In genomic region chr11:63839508-63840355, GRCh38 we compare ENCODE assay signal across 8 cellular contexts. TPM values are rescaled to one million over a fixed set of nuclear protein-coding genes. Genes with fewer than 3 reads are reported as not detected.
DNase-seq lines count a peak whose midpoint lies in the region; ATAC-seq and TF ChIP-seq lines count a peak whose summit lies in the region.

No MANE protein-coding gene starts in this region.

- H3K9ac ChIP-seq in skeletal muscle tissue (ENCODE audit: low read depth in 1 of 3, low read length in 3 of 3) = peak overlapping the region; percentile 85 to 95 (median 93)

- no peak for TF ChIP-seq CTCF in BJ (IDR thresholded peaks at IDR 0.05; ENCODE audit: insufficient read depth, low read depth, low read length)

- CTCF ChIA-PET in BJ (lab: Yijun Ruan, JAX) = interaction anchor here (0.7 to 5.8 kb wide), 9 partner anchors 39 to 308 kb away, joined by 3 to 188 read pairs (median 4); partner anchors contain the start of gene COX8A

- H3K27me3 ChIP-seq in BJ (ENCODE audit: control insufficient read depth, insufficient read depth, low read length) (no peaks in the 10 kb centered on the region), iPS DF 6.9 (ENCODE audit: control insufficient read depth, insufficient read depth, low read length) (no peaks in the 10 kb centered on the region), skeletal muscle tissue (ENCODE audit: control insufficient read depth in 3 of 3, insufficient read depth in 3 of 3, low read length in 3 of 3) (no peaks in the 10 kb centered on the region)

- peak overlapping the region; percentile 91 for H3K27ac Mint-ChIP-seq in activated naive CD8-positive, alpha-beta T cell treated with anti-CD3 and anti-CD28 coated beads, Interleukin-2, amount 10 ng/mL, durations not matched to agents 7 days and 5 days

- POLR2A ChIA-PET in BJ (lab: Charles Lee) = no interaction called here
- POLR2A ChIA-PET in activated naive CD8-positive, alpha-beta T cell treated with anti-CD3 and anti-CD28 coated beads, Interleukin-2, amount 10 ng/mL, durations not matched to agents 7 days and 5 days (lab: Charles Lee) = interaction anchor here (0.8 to 3.4 kb wide), 9 partner anchors 10 to 347 kb away, joined by 3 to 22 read pairs (median 10); partner anchors contain the start of gene NAA40

- peak; percentile 39 for TF ChIP-seq POLR2A in GM19099 (IDR thresholded peaks at IDR 0.05; ENCODE audit: extremely low read depth, insufficient read length, low read depth)

- H3K9me3 ChIP-seq in iPS DF 6.9 (ENCODE audit: control insufficient read depth, insufficient read depth, low read length) (no peaks in the 10 kb centered on the region), skeletal muscle tissue (ENCODE audit: control insufficient read depth in 3 of 3, low read length in 3 of 3) (no peaks in the 10 kb centered on the region)

- H3K4me1 ChIP-seq in iPS DF 6.9 (ENCODE audit: control insufficient read depth, insufficient read depth, low read length) (peaks cover 10% of the 10 kb centered on the region; the same call in 1 of the 2 replicates), skeletal muscle tissue (ENCODE audit: control insufficient read depth in 3 of 3, insufficient read depth in 3 of 3, low read length in 3 of 3) (peaks cover 44% of the 10 kb centered on the region in 3 donors)

- ATAC-seq in activated naive CD8-positive, alpha-beta T cell treated with anti-CD3 and anti-CD28 coated beads, Interleukin-2, amount 10 ng/mL, durations not matched to agents 7 days and 5 days (ENCODE audit: low read depth) = no peak

- H3K27me3 Mint-ChIP-seq in activated naive CD8-positive, alpha-beta T cell treated with anti-CD3 and anti-CD28 coated beads, Interleukin-2, amount 10 ng/mL, durations not matched to agents 7 days and 5 days = no peaks in the 10 kb centered on the region

- peak overlapping the region; percentile 93 for H3K4me3 Mint-ChIP-seq in activated naive CD8-positive, alpha-beta T cell treated with anti-CD3 and anti-CD28 coated beads, Interleukin-2, amount 10 ng/mL, durations not matched to agents 7 days and 5 days

- H3K4me3 ChIP-seq in BJ (ENCODE audit: low read depth, low read length) = peak overlapping the region; percentile 92
- H3K4me3 ChIP-seq in iPS DF 6.9 (ENCODE audit: low read length) = peak overlapping the region; percentile 56
- peak overlapping the region; percentile 86 to 91 (median 86) for H3K4me3 ChIP-seq in skeletal muscle tissue (ENCODE audit: low read length in 3 of 3)

- H3K4me1 Mint-ChIP-seq in activated naive CD8-positive, alpha-beta T cell treated with anti-CD3 and anti-CD28 coated beads, Interleukin-2, amount 10 ng/mL, durations not matched to agents 7 days and 5 days = peaks cover 65% of the 10 kb centered on the region

- H3K27ac ChIP-seq in iPS DF 6.9 (ENCODE audit: low read length) (no peak overlapping the region), skeletal muscle tissue (ENCODE audit: low read depth, low read length) (no peak overlapping the region)

- no peaks in the 10 kb centered on the region for H3K9me3 Mint-ChIP-seq in activated naive CD8-positive, alpha-beta T cell treated with anti-CD3 and anti-CD28 coated beads, Interleukin-2, amount 10 ng/mL, durations not matched to agents 7 days and 5 days

- peaks cover 29% of the 10 kb centered on the region for H3K36me3 Mint-ChIP-seq in activated naive CD8-positive, alpha-beta T cell treated with anti-CD3 and anti-CD28 coated beads, Interleukin-2, amount 10 ng/mL, durations not matched to agents 7 days and 5 days

- DNase-seq in BJ (ENCODE audit: low read depth) (no peak), NOMO-1 treated with dmso at 0.1 percent for 144 hours (lab: John Stamatoyannopoulos, UW; ENCODE audit: unreplicated experiment) (peak; percentile 80), iPS DF 6.9 (ENCODE audit: low read depth, low spot score) (no peak), middle frontal gyrus (ENCODE audit: extremely low spot score, low spot score) (no peak), DMS114 treated with DMSO at 0.1 percent for 48 hours (lab: John Stamatoyannopoulos, UW; ENCODE audit: unreplicated experiment) (no peak)
- DNase-seq in activated naive CD8-positive, alpha-beta T cell treated with anti-CD3 and anti-CD28 coated beads, Interleukin-2, amount 10 ng/mL, durations not matched to agents 7 days and 5 days = peak; percentile 43

- peaks cover 6% of the 10 kb centered on the region for H3K36me3 ChIP-seq in BJ (ENCODE audit: control insufficient read depth, insufficient read depth, low read length)
- no peaks in the 10 kb centered on the region for H3K36me3 ChIP-seq in iPS DF 6.9 (ENCODE audit: control insufficient read depth, insufficient read depth, low read length)
- H3K36me3 ChIP-seq in skeletal muscle tissue (ENCODE audit: control insufficient read depth in 3 of 3, insufficient read depth in 3 of 3, low read length in 3 of 3) = peaks cover 0 to 11% (median 2%) of the 10 kb centered on the region in 3 donors

- WGBS in iPS DF 6.9 (ENCODE audit: insufficient coverage, insufficient read length) = no CpG with 5 or more reads among the region's 40 CpGs

RNA-seq across cellular contexts. Expression of gene MARK2, which starts 0.8 kb away (rescaled TPM):
- 11.1 and 13.8 TPM in 2 replicates for polyA plus RNA-seq in BJ (2011; rRNA removed)
- polyA minus RNA-seq in BJ (2011; rRNA and poly(A)+ RNA removed) = 13.8 and 14.1 TPM in 2 replicates
- total RNA-seq in activated naive CD8-positive, alpha-beta T cell treated with anti-CD3 and anti-CD28 coated beads, Interleukin-2, amount 10 ng/mL, durations not matched to agents 7 days and 5 days = 10 to 100 TPM; 60.6 to 62.3 TPM
- total RNA-seq in skeletal muscle tissue = 6.8 TPM

RNA-seq across cellular contexts. Expression of gene SPINDOC, which starts 26.5 kb away (rescaled TPM):
- polyA plus RNA-seq in BJ (2011; rRNA removed) = 16.2 and 24.4 TPM in 2 replicates
- 6.4 and 10.8 TPM in 2 replicates for polyA minus RNA-seq in BJ (2011; rRNA and poly(A)+ RNA removed)
- total RNA-seq in activated naive CD8-positive, alpha-beta T cell treated with anti-CD3 and anti-CD28 coated beads, Interleukin-2, amount 10 ng/mL, durations not matched to agents 7 days and 5 days = 10 to 100 TPM; 35.1 to 35.2 TPM
- total RNA-seq in skeletal muscle tissue = 6.8 TPM

Comparison
In these comparisons a context has a peak if more than half of its experiments do, and no peak if none do; other contexts are left out.
1. DNase-seq: peak in NOMO-1 treated with dmso at 0.1 percent for 144 hours (single experiment) and activated naive CD8-positive, alpha-beta T cell treated with anti-CD3 and anti-CD28 coated beads, Interleukin-2, amount 10 ng/mL, durations not matched to agents 7 days and 5 days (single experiment); none in BJ (single experiment), iPS DF 6.9 (single experiment), middle frontal gyrus (single experiment) and DMS114 treated with DMSO at 0.1 percent for 48 hours (single experiment).
2. Peak in every context shown above with its lines, with median percentiles within 50 percentile points of each other: H3K4me3 ChIP-seq.